8 cellular contexts compared by ENCODE assay signal in the genomic region with DNA sequence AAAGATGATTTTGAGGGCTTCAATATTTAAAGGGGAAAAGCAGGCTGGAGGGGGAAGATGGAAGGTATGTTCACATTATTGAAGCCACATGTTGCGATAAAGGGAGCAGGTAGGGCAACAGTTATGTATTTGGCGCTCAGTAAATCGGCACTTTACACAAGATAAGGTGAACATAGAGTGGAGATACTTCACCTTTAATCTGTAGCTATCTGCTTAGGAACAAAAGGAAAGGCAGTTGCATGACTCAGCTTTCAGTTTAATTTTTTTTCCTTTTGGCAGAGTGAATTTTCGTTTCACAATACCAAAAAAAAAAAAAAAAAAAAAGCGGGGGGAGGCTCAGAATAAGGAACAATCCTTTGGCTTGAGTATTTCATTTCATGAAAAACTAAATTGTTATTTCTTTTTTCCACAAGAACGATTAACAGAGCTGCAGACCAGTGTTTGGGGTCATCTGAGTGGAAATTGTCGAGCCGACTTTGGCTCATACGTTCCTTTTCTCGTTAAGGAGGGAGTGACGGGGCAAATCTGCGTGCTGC. TPM values are rescaled to one million over a fixed set of nuclear protein-coding genes. Genes with fewer than 3 reads are reported as not detected.
DNase-seq lines count a peak whose midpoint lies in the region; ATAC-seq and TF ChIP-seq lines count a peak whose summit lies in the region.

No MANE protein-coding gene starts in this region.

- peaks cover 26% of the 10 kb centered on the region for H3K4me1 ChIP-seq in GM23338 (ENCODE audit: insufficient read depth)

- no peak for ATAC-seq in GM23338
- ATAC-seq in HG02870 (IDR thresholded peaks at IDR 0.05; ENCODE audit: unreplicated experiment): no peak

- H3K36me3 ChIP-seq in GM23338 (ENCODE audit: insufficient read depth): 0 out of 2 replicates have a peak, but pooled peaks cover 5% of the 10 kb centered on the region

- peaks cover 10% of the 10 kb centered on the region for H3K9me3 Mint-ChIP-seq in GM23338
- peaks cover 27% of the 10 kb centered on the region for H3K9me3 Mint-ChIP-seq in T-helper 2 cell treated with Interferon-gamma antibody and Interleukin-4, amounts not matched to agents 5 μg/mL and 100 μg/mL, for 36 hours

- peaks cover 32% of the 10 kb centered on the region for H3K79me2 ChIP-seq in GM23338 (replicated peaks; ENCODE audit: insufficient read depth)

- peak overlapping the region; percentile 95 for H3K27ac ChIP-seq in GM23338 (ENCODE audit: low read depth)

- DNase-seq in AG10803 (ENCODE audit: low read depth) (peak; percentile 49), GM23338 (ENCODE audit: low spot score) (no peak), fibroblast of pulmonary artery (ENCODE audit: low read depth) (peak; percentile 65), pons (ENCODE audit: low spot score) (peak; percentile 55), cortex of kidney (lab: John Stamatoyannopoulos, UW) (no peak), posterior cingulate gyrus (no peak)
- no peak for DNase-seq in T-helper 2 cell treated with Interferon-gamma antibody and Interleukin-4, amounts not matched to agents 5 μg/mL and 100 μg/mL, for 36 hours (ENCODE audit: low spot score)

- H3K27me3 Mint-ChIP-seq in GM23338 (ENCODE audit: insufficient read depth, low read depth, poor library complexity): peaks cover 20% of the 10 kb centered on the region
- no peaks in the 10 kb centered on the region for H3K27me3 Mint-ChIP-seq in T-helper 2 cell treated with Interferon-gamma antibody and Interleukin-4, amounts not matched to agents 5 μg/mL and 100 μg/mL, for 36 hours (ENCODE audit: low read depth)

- H3K4me2 ChIP-seq in GM23338: peak overlapping the region; percentile 86

- 0 out of 2 replicates have a peak, but pooled peaks cover 4% of the 10 kb centered on the region for H3K27me3 ChIP-seq in GM23338 (ENCODE audit: insufficient read depth)

- H2AFZ ChIP-seq in GM23338: peak overlapping the region; percentile 96

- no peak for TF ChIP-seq CTCF in AG10803 (conservative IDR thresholded peaks at IDR 0.05; ENCODE audit: low read length)
- no peak for TF ChIP-seq CTCF in GM23338 (conservative IDR thresholded peaks at IDR 0.05; ENCODE audit: low read depth in 2 of 2)
- TF ChIP-seq CTCF in fibroblast of pulmonary artery (IDR thresholded peaks at IDR 0.05; ENCODE audit: low read length, missing control alignments): no peak

- peak overlapping the region; percentile 96 for H3K27ac Mint-ChIP-seq in GM23338
- H3K27ac Mint-ChIP-seq in T-helper 2 cell treated with Interferon-gamma antibody and Interleukin-4, amounts not matched to agents 5 μg/mL and 100 μg/mL, for 36 hours: peak overlapping the region; percentile 97

- intact Hi-C loops in posterior cingulate gyrus (cut with DNase I): loop anchor here (5.0 kb wide), 1 partner anchor 378 kb away; a partner anchor contains a TSS

- H3K4me1 Mint-ChIP-seq in GM23338: peaks cover 44% of the 10 kb centered on the region
- peaks cover 27% of the 10 kb centered on the region for H3K4me1 Mint-ChIP-seq in T-helper 2 cell treated with Interferon-gamma antibody and Interleukin-4, amounts not matched to agents 5 μg/mL and 100 μg/mL, for 36 hours (ENCODE audit: low read depth)

- H3K4me3 ChIP-seq in AG10803 (ENCODE audit: low read length) (peak overlapping the region; percentile 69), GM23338 (peak overlapping the region; percentile 74), fibroblast of pulmonary artery (replicated peaks; ENCODE audit: low read depth, low read length) (peak overlapping the region; percentile 71)

- peaks cover 10% of the 10 kb centered on the region; the same call in 2 of the 3 replicates for H3K36me3 Mint-ChIP-seq in GM23338 (ENCODE audit: low read depth)
- H3K36me3 Mint-ChIP-seq in T-helper 2 cell treated with Interferon-gamma antibody and Interleukin-4, amounts not matched to agents 5 μg/mL and 100 μg/mL, for 36 hours (ENCODE audit: low read depth): peaks cover 14% of the 10 kb centered on the region

- H4K20me1 ChIP-seq in GM23338 (replicated peaks; ENCODE audit: insufficient read depth): peaks cover 3% of the 10 kb centered on the region; the same call in 1 of the 2 replicates

- H3K4me3 Mint-ChIP-seq in GM23338: peak overlapping the region; percentile 89
- H3K4me3 Mint-ChIP-seq in T-helper 2 cell treated with Interferon-gamma antibody and Interleukin-4, amounts not matched to agents 5 μg/mL and 100 μg/mL, for 36 hours: peak overlapping the region; percentile 88

- no peaks in the 10 kb centered on the region for H3K9me2 ChIP-seq in GM23338 (ENCODE audit: insufficient read depth)

- 0 out of 2 replicates have a peak, but pooled peaks cover 5% of the 10 kb centered on the region for H3F3A ChIP-seq in GM23338 (replicated peaks; ENCODE audit: low read depth)

TF ChIP-seq in GM23338, 12 proteins besides CTCF, POLR2A, EP300 and RAD21 (continues in another document):
- no peak for TF ChIP-seq STAT1 (IDR thresholded peaks at IDR 0.05; ENCODE audit: unreplicated experiment)
- TF ChIP-seq ZNF114 (CRISPR knock-in tag; IDR thresholded peaks at IDR 0.05): no peak
- TF ChIP-seq, protein P1, sequence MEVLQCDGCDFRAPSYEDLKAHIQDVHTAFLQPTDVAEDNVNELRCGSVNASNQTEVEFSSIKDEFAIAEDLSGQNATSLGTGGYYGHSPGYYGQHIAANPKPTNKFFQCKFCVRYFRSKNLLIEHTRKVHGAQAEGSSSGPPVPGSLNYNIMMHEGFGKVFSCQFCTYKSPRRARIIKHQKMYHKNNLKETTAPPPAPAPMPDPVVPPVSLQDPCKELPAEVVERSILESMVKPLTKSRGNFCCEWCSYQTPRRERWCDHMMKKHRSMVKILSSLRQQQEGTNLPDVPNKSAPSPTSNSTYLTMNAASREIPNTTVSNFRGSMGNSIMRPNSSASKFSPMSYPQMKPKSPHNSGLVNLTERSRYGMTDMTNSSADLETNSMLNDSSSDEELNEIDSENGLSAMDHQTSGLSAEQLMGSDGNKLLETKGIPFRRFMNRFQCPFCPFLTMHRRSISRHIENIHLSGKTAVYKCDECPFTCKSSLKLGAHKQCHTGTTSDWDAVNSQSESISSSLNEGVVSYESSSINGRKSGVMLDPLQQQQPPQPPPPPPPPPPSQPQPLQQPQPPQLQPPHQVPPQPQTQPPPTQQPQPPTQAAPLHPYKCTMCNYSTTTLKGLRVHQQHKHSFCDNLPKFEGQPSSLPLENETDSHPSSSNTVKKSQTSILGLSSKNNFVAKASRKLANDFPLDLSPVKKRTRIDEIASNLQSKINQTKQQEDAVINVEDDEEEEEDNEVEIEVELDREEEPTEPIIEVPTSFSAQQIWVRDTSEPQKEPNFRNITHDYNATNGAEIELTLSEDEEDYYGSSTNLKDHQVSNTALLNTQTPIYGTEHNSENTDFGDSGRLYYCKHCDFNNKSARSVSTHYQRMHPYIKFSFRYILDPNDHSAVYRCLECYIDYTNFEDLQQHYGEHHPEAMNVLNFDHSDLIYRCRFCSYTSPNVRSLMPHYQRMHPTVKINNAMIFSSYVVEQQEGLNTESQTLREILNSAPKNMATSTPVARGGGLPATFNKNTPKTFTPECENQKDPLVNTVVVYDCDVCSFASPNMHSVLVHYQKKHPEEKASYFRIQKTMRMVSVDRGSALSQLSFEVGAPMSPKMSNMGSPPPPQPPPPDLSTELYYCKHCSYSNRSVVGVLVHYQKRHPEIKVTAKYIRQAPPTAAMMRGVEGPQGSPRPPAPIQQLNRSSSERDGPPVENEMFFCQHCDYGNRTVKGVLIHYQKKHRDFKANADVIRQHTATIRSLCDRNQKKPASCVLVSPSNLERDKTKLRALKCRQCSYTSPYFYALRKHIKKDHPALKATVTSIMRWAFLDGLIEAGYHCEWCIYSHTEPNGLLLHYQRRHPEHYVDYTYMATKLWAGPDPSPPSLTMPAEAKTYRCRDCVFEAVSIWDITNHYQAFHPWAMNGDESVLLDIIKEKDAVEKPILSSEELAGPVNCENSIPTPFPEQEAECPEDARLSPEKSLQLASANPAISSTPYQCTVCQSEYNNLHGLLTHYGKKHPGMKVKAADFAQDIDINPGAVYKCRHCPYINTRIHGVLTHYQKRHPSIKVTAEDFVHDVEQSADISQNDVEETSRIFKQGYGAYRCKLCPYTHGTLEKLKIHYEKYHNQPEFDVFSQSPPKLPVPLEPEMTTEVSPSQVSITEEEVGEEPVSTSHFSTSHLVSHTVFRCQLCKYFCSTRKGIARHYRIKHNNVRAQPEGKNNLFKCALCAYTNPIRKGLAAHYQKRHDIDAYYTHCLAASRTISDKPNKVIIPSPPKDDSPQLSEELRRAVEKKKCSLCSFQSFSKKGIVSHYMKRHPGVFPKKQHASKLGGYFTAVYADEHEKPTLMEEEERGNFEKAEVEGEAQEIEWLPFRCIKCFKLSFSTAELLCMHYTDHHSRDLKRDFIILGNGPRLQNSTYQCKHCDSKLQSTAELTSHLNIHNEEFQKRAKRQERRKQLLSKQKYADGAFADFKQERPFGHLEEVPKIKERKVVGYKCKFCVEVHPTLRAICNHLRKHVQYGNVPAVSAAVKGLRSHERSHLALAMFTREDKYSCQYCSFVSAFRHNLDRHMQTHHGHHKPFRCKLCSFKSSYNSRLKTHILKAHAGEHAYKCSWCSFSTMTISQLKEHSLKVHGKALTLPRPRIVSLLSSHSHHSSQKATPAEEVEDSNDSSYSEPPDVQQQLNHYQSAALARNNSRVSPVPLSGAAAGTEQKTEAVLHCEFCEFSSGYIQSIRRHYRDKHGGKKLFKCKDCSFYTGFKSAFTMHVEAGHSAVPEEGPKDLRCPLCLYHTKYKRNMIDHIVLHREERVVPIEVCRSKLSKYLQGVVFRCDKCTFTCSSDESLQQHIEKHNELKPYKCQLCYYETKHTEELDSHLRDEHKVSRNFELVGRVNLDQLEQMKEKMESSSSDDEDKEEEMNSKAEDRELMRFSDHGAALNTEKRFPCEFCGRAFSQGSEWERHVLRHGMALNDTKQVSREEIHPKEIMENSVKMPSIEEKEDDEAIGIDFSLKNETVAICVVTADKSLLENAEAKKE (CRISPR knock-in tag; IDR thresholded peaks at IDR 0.05): no peak
- TF ChIP-seq JUNB (IDR thresholded peaks at IDR 0.05; ENCODE audit: unreplicated experiment): no peak
- no peak for TF ChIP-seq CREB1 (CRISPR knock-in tag; IDR thresholded peaks at IDR 0.05; ENCODE audit: low read depth)
- TF ChIP-seq POLR2AphosphoS5 (IDR thresholded peaks at IDR 0.05; ENCODE audit: low read depth): no peak
- TF ChIP-seq, protein P2, sequence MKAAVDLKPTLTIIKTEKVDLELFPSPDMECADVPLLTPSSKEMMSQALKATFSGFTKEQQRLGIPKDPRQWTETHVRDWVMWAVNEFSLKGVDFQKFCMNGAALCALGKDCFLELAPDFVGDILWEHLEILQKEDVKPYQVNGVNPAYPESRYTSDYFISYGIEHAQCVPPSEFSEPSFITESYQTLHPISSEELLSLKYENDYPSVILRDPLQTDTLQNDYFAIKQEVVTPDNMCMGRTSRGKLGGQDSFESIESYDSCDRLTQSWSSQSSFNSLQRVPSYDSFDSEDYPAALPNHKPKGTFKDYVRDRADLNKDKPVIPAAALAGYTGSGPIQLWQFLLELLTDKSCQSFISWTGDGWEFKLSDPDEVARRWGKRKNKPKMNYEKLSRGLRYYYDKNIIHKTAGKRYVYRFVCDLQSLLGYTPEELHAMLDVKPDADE (IDR thresholded peaks at IDR 0.05): no peak
- TF ChIP-seq EZH2phosphoT487 (IDR thresholded peaks at IDR 0.05; ENCODE audit: unreplicated experiment): no peak

RNA-seq across cellular contexts. Expression of a gene that starts 1.1 kb away (rescaled TPM):
- 37.4 TPM in 2 replicates for total RNA-seq in GM23338 (2014; rRNA removed; shearing (Covaris generic))
- polyA plus RNA-seq in GM23338 (2016; fragmentation: Nextera tagmentation; extraction: Ambion mirVana): 25.2 and 28.5 TPM in 2 replicates

Comparison
In these comparisons a context has a peak if more than half of its experiments do, and no peak if none do; other contexts are left out.
1. DNase-seq: peak in AG10803 (single experiment), fibroblast of pulmonary artery (single experiment) and pons (single experiment); none in GM23338 (single experiment), T-helper 2 cell treated with Interferon-gamma antibody and Interleukin-4, amounts not matched to agents 5 μg/mL and 100 μg/mL, for 36 hours (single experiment), cortex of kidney (single experiment) and posterior cingulate gyrus (0 of 10).
2. Peak in every context shown above with its lines, with median percentiles within 50 percentile points of each other: H3K4me3 ChIP-seq.